In the genomic region with DNA sequence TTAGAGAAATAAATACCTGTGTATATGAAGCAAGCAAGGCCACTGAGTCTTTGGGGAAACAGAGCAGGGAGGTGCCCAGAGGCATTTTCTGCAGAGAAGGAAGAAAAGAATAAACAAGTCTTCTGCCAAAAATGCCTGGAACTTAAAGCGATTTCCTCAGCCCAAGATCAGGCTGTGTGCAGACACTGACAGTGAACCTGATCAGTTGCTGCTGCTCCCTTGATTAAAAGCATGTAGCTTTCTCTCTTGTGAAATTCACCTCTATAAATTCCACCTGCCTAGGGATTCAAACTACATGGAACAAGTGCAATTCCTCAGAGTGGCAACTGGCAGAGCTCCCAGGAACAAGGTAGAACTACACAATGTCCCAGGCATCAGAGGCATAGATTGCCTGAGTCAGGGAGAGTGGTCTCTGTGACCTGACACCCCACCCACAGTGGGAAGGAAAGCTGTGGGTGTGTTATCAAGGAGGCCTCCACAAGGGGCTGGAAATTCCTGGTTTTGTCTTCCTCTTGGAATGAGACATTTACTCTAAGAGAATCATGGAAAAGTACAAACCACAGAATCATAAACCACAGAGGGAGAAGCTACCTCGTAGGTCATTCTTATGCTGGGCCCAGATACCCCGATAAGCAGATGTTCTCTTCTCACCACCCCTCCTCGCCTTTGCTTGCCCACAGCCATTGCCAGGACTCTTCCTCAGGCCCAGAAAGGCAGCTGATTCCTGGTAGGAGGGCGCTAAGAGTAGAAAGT, we compare ENCODE assay signal across 8 cellular contexts. TPM values are rescaled to one million over a fixed set of nuclear protein-coding genes. Genes with fewer than 3 reads are reported as not detected.
DNase-seq lines count a peak whose midpoint lies in the region; ATAC-seq, FAIRE-seq and TF ChIP-seq lines count a peak whose summit lies in the region.

No MANE protein-coding gene starts in this region.

- H3K9me3 Mint-ChIP-seq in CD4-positive, alpha-beta T cell = no peaks in the 10 kb centered on the region

- no peak for ATAC-seq in GM12878
- ATAC-seq in thoracic aorta (ENCODE audit: insufficient number of reproducible peaks, low FRiP score, low read depth) = no peak
- ATAC-seq in GM21737 (IDR thresholded peaks at IDR 0.05; ENCODE audit: unreplicated experiment) = no peak
- ATAC-seq in CD4-positive, alpha-beta T cell (ENCODE audit: poor library complexity) = no peak

- peaks cover 8% of the 10 kb centered on the region for H3K79me2 ChIP-seq in GM12878 (ENCODE audit: control insufficient read depth, insufficient read depth, low read length)

- H3K9ac ChIP-seq in HUES6 (ENCODE audit: low read length) = peak overlapping the region; percentile 47
- no peak overlapping the region for H3K9ac ChIP-seq in GM12878 (ENCODE audit: control insufficient read depth, insufficient read depth, low read length)

- no peak for TF ChIP-seq CTCF in GM12878 (IDR thresholded peaks at IDR 0.05 in 2 of 3, conservative IDR thresholded peaks at IDR 0.05 in 1 of 3; ENCODE audit: control insufficient read depth in 2 of 3, extremely low read depth in 1 of 3, insufficient read depth in 1 of 3, low read depth in 3 of 3, low read length in 3 of 3)
- TF ChIP-seq CTCF in thoracic aorta (IDR thresholded peaks at IDR 0.05) = no peak
- TF ChIP-seq CTCF in GM20000 (IDR thresholded peaks at IDR 0.05; ENCODE audit: extremely low read depth, missing control alignments) = no peak
- TF ChIP-seq CTCF in CD4-positive, alpha-beta T cell (IDR thresholded peaks at IDR 0.05) = no peak

- no peaks in the 10 kb centered on the region for H3K27me3 Mint-ChIP-seq in CD4-positive, alpha-beta T cell

- peak overlapping the region; percentile 1; the same call in 1 of the 2 replicates for H2AFZ ChIP-seq in GM12878 (ENCODE audit: control insufficient read depth, low read depth, low read length)

- 38% methylated on average over 5 of the region's 5 CpGs for WGBS in GM12878 (ENCODE audit: insufficient coverage, insufficient replicate concordance, low lambda C conversion rate, missing lambda C conversion rate)

- H3K4me3 ChIP-seq in HUES6 (ENCODE audit: low read depth, low read length) = no peak overlapping the region
- H3K4me3 ChIP-seq in GM12878 = no peak overlapping the region
- H3K4me3 ChIP-seq in thoracic aorta = no peak overlapping the region

- intact Hi-C loops in GM12878 (cut with micrococcal nuclease; ENCODE audit: unreplicated experiment) = no loop called here
- intact Hi-C loops in CD4-positive, alpha-beta T cell (cut with DNase I, micrococcal nuclease) = loop anchor here in 1 of 2 experiments (5.0 kb wide), 1 partner anchor 54 kb away; no protein-coding TSS in a partner anchor

- H3K27ac Mint-ChIP-seq in CD4-positive, alpha-beta T cell = no peak overlapping the region

- CTCF ChIA-PET in GM12878 (lab: Yijun Ruan, JAX) = interaction anchor here (0.9 to 3.4 kb wide), 6 partner anchors 9 to 88 kb away, joined by 3 to 12 read pairs (median 6); no protein-coding TSS in a partner anchor
- CTCF ChIA-PET in CD4-positive, alpha-beta T cell (lab: Charles Lee) = interaction anchor here (0.5 to 2.1 kb wide), 3 partner anchors 75 to 1638 kb away, joined by 3 to 7 read pairs (median 6); no protein-coding TSS in a partner anchor

- SMC1A ChIA-PET in GM12878 (lab: Charles Lee; ENCODE audit: uncharacterized antibody, unreplicated experiment) = interaction anchor here (0.7 to 9.0 kb wide), 13 partner anchors 14 to 88 kb away, joined by 3 to 205 read pairs (median 4); no protein-coding TSS in a partner anchor

- no peak for TF ChIP-seq EP300 in GM12878 (IDR thresholded peaks at IDR 0.05; ENCODE audit: borderline replicate concordance in 1 of 2, control insufficient read depth in 1 of 2, low read depth in 2 of 2, low read length in 2 of 2)

- peaks cover 8% of the 10 kb centered on the region for H3K4me1 Mint-ChIP-seq in CD4-positive, alpha-beta T cell (ENCODE audit: low read depth)

- no peak for FAIRE-seq in GM12878 (lab: Jason Lieb, UNC)

- no peak for TF ChIP-seq POLR2A in GM12878 (IDR thresholded peaks at IDR 0.05; ENCODE audit: low read depth, low read length)

- H3K27me3 ChIP-seq in HUES6 (ENCODE audit: control insufficient read depth, insufficient read depth, low read length) = no peaks in the 10 kb centered on the region
- H3K27me3 ChIP-seq in GM12878 (replicated peaks in 1 of 2; ENCODE audit: control insufficient read depth in 2 of 2, insufficient read depth in 2 of 2, low read length in 1 of 2) = no peaks in the 10 kb centered on the region
- no peaks in the 10 kb centered on the region for H3K27me3 ChIP-seq in layer of hippocampus (ENCODE audit: control insufficient read depth, insufficient read depth, low read length)
- no peaks in the 10 kb centered on the region for H3K27me3 ChIP-seq in thoracic aorta (replicated peaks; ENCODE audit: insufficient read depth)
- H3K27me3 ChIP-seq in CD4-positive, alpha-beta T cell (ENCODE audit: control insufficient read depth, insufficient read depth, low read length) = no peaks in the 10 kb centered on the region

- no TSS peak for BruUV-seq in GM12878 (replicated peaks; lab: Mats Ljungman, UMichigan)

- no peaks in the 10 kb centered on the region; the same call in 1 of the 2 replicates for H3K36me3 ChIP-seq in HUES6 (ENCODE audit: control insufficient read depth, insufficient read depth, low read length)
- no peaks in the 10 kb centered on the region for H3K36me3 ChIP-seq in GM12878 (ENCODE audit: control insufficient read depth in 2 of 2, insufficient read depth in 2 of 2, low read length in 1 of 2)
- H3K36me3 ChIP-seq in thoracic aorta = no peaks in the 10 kb centered on the region

- POLR2A ChIA-PET in GM12878 (lab: Charles Lee) = interaction anchor here (1.8 kb wide), 1 partner anchor 13 kb away, joined by 6 read pairs; no protein-coding TSS in a partner anchor
- POLR2A ChIA-PET in CD4-positive, alpha-beta T cell (lab: Charles Lee) = interaction anchor here (1.0 kb wide), 1 partner anchor 55 kb away, joined by 5 read pairs; no protein-coding TSS in a partner anchor

- TF ChIP-seq RAD21 in GM12878 (IDR thresholded peaks at IDR 0.05; ENCODE audit: insufficient read depth, low read depth, low read length) = no peak

- no peaks in the 10 kb centered on the region for H3K36me3 Mint-ChIP-seq in CD4-positive, alpha-beta T cell (ENCODE audit: low read depth)

- H4K20me1 ChIP-seq in GM12878 (ENCODE audit: control insufficient read depth, insufficient read depth) = no peaks in the 10 kb centered on the region

- no peak overlapping the region for H3K4me3 Mint-ChIP-seq in CD4-positive, alpha-beta T cell

- peaks cover 43% of the 10 kb centered on the region for H3K4me1 ChIP-seq in HUES6 (ENCODE audit: control insufficient read depth, insufficient read depth, low read length)
- H3K4me1 ChIP-seq in GM12878 (ENCODE audit: control insufficient read depth, insufficient read depth, low read length) = peaks cover 22% of the 10 kb centered on the region
- peaks cover 24 to 52% of the 10 kb centered on the region in 2 donors for H3K4me1 ChIP-seq in thoracic aorta (ENCODE audit: control insufficient read depth in 1 of 2, low read depth in 2 of 2)

- H3K4me2 ChIP-seq in GM12878 (ENCODE audit: control insufficient read depth, insufficient read depth) = no peak overlapping the region

- peak overlapping the region; percentile 97; the same call in 1 of the 2 replicates for H3K27ac ChIP-seq in HUES6 (ENCODE audit: low read depth, low read length)
- H3K27ac ChIP-seq in GM12878 (ENCODE audit: control insufficient read depth, insufficient read depth) = no peak overlapping the region
- peak overlapping the region; percentile 24 for H3K27ac ChIP-seq in layer of hippocampus (ENCODE audit: low read depth, low read length)
- peak overlapping the region; percentile 97 to 99 for H3K27ac ChIP-seq in thoracic aorta
- no peak overlapping the region for H3K27ac ChIP-seq in CD4-positive, alpha-beta T cell (ENCODE audit: low read depth, low read length)

- RAD21 ChIA-PET in GM12878 (lab: Charles Lee; ENCODE audit: unreplicated experiment) = interaction anchor here (0.7 to 8.0 kb wide), 7 partner anchors 22 to 87 kb away, joined by 3 to 83 read pairs (median 5); no protein-coding TSS in a partner anchor

- in situ Hi-C loops in GM12878 (cut with MboI) = loop anchor here (5.0 kb wide), 1 partner anchor 76 kb away; no protein-coding TSS in a partner anchor

- H3K9me3 ChIP-seq in HUES6 (ENCODE audit: control insufficient read depth, insufficient read depth, low read depth, low read length) = peaks cover 5% of the 10 kb centered on the region; the same call in 1 of the 2 replicates
- peaks cover 4% of the 10 kb centered on the region; the same call in 2 of the 3 replicates for H3K9me3 ChIP-seq in GM12878 (replicated peaks; ENCODE audit: control insufficient read depth, insufficient read depth, low read length)
- no peaks in the 10 kb centered on the region for H3K9me3 ChIP-seq in thoracic aorta
- H3K9me3 ChIP-seq in CD4-positive, alpha-beta T cell (ENCODE audit: control insufficient read depth, low read length) = no peaks in the 10 kb centered on the region

- DNase-seq in GM12878 (ENCODE audit: low read depth, low spot score) (no peak), thoracic aorta (ENCODE audit: low spot score) (no peak), GM20000 (ENCODE audit: low spot score) (no peak), cerebellum (ENCODE audit: low spot score) (no peak)
- DNase-seq in CD4-positive, alpha-beta T cell = no peak

TF ChIP-seq in GM12878, 131 proteins besides CTCF, POLR2A, EP300 and RAD21 (continues in another document):
- no peak for TF ChIP-seq NR2F1 (conservative IDR thresholded peaks at IDR 0.05)
- peak; percentile 24; the same call in 1 of the 2 replicates for TF ChIP-seq IKZF1 (conservative IDR thresholded peaks at IDR 0.05)
- TF ChIP-seq HDAC2 (IDR thresholded peaks at IDR 0.05) = no peak
- TF ChIP-seq EED (IDR thresholded peaks at IDR 0.05; ENCODE audit: low read depth) = 0 out of 2 replicates have a peak, but pooled peaks have one; percentile 34

RNA-seq across cellular contexts. Expression of a gene that starts 1.8 kb away (rescaled TPM):
- total RNA-seq in GM12878 (2013; cell fraction: nucleolus; rRNA removed) = 322 and 349 TPM in 2 replicates
- 99.6 and 121 TPM in 2 replicates for total RNA-seq in GM12878 (2014; rRNA removed)
- total RNA-seq in GM12878 (2014; rRNA removed; fragmentation: Illumina TruSeq; extraction: Trizol) = 115 and 120 TPM in 2 replicates
- total RNA-seq in GM12878 (2021) = 107 TPM in 2 replicates
- 41.0 TPM for polyA plus RNA-seq in GM12878 (2011; ENCODE audit: low read depth)
- 63.3 and 66.4 TPM in 2 replicates for polyA plus RNA-seq in GM12878 (2011; rRNA removed)
- polyA plus RNA-seq in GM12878 (2011; cell fraction: cytosol; rRNA removed) = 39.5 and 46.7 TPM in 2 replicates
- 79.0 and 87.0 TPM in 2 replicates for polyA plus RNA-seq in GM12878 (2011; cell fraction: nucleus; rRNA removed)
- polyA plus RNA-seq in GM12878 (2012) = 34.3 and 59.6 TPM in 2 replicates
- polyA plus RNA-seq in GM12878 (2014; fragmentation: Illumina TruSeq; extraction: Trizol) = 91.5 and 109 TPM in 2 replicates
- 10 to 100 TPM; 34.2 to 53.6 TPM for polyA plus RNA-seq in GM12878 (2014; fragmentation: Nextera tagmentation; extraction: Ambion mirVana)
- 45.4 and 50.3 TPM in 2 replicates for polyA plus RNA-seq in GM12878 (2014; rRNA removed)
- polyA plus RNA-seq in GM12878 (2016; fragmentation: Nextera tagmentation; extraction: Ambion mirVana) = 10 to 100 TPM; 85.8 to 97.5 TPM
- 168 and 259 TPM in 2 replicates for polyA minus RNA-seq in GM12878 (2011; rRNA and poly(A)+ RNA removed)
- 57.7 and 59.8 TPM in 2 replicates for polyA minus RNA-seq in GM12878 (2011; cell fraction: cytosol; rRNA and poly(A)+ RNA removed)
- 151 and 195 TPM in 2 replicates for polyA minus RNA-seq in GM12878 (2011; cell fraction: nucleus; rRNA and poly(A)+ RNA removed)
- total RNA-seq in thoracic aorta = 100 to 1,000 TPM; 169 to 215 TPM
- total RNA-seq in cerebellum = 103 TPM
- total RNA-seq in CD4-positive, alpha-beta T cell = 10 to 100 TPM; 21.8 to 22.0 TPM

Comparison
In these comparisons a context has a peak if more than half of its experiments do, and no peak if none do; other contexts are left out.
1. H3K27ac ChIP-seq: peak in HUES6 (single experiment), layer of hippocampus (single experiment) and thoracic aorta (2 of 2); none in GM12878 (single experiment) and CD4-positive, alpha-beta T cell (single experiment).